30 cellular contexts compared by ENCODE assay signal in genomic region chr5:30928966-30929365, GRCh38.
"Had no signal": no experiment of that assay in that cellular context is flagged by ENCODE, and none has a peak within 500 bp of the region (broad histone marks: within the 10 kb centered on the region; RNA-seq: fewer than 3 reads in every experiment).

No MANE protein-coding gene starts in this region.

- H3K36me3 Mint-ChIP-seq: activated naive CD4-positive, alpha-beta T cell treated with anti-CD3 and anti-CD28 coated beads, Interleukin-2, amount 50 U/mL, for 24 hours; activated naive CD8-positive, alpha-beta T cell treated with anti-CD3 and anti-CD28 coated beads, Interleukin-2, amount 10 ng/mL, durations not matched to agents 7 days and 5 days had no signal

- DNase-seq: activated CD4-positive, alpha-beta T cell treated with anti-CD3 and anti-CD28 coated beads, Interleukin-2, amount 10 ng/mL, durations not matched to agents 24 days and 14 days; activated CD4-positive, alpha-beta T cell treated with anti-CD3 and anti-CD28 coated beads, Interleukin-2, amount 50 U/mL, for 4 hours; activated CD8-positive, alpha-beta T cell treated with anti-CD3 and anti-CD28 coated beads for 36 hours; activated gamma-delta T cell; activated naive CD4-positive, alpha-beta T cell treated with Interleukin-2 at 50 U/mL for 16 hours; activated naive CD8-positive, alpha-beta T cell treated with anti-CD3 and anti-CD28 coated beads, Interleukin-2, amount 10 ng/mL, durations not matched to agents 7 days and 5 days; activated T-cell treated with anti-CD3 and anti-CD28 coated beads, Interleukin-2, amount 50 U/mL, for 1 hour; activated T-cell treated with anti-CD3 and anti-CD28 coated beads, Interleukin-2, amount 50 U/mL, for 72 hours; adrenal gland; anterior cingulate cortex; MM.1S; MV-4-11; NCI-H1092; NCI-H1436 treated with DMSO at 0.1 percent for 48 hours; NCI-H187; NCI-H2029 treated with DMSO at 0.1 percent for 48 hours; NCI-H2107; NCI-H2171; NCI-H446; NCI-H510A treated with DMSO at 0.1 percent for 48 hours; SHP77; SJCRH30; T1000; WERI-Rb-1 had no signal

- H3K27me3 Mint-ChIP-seq: activated CD4-positive, alpha-beta T cell treated with anti-CD3 and anti-CD28 coated beads, Interleukin-2, amount 10 ng/mL, durations not matched to agents 24 days and 14 days; activated CD8-positive, alpha-beta T cell treated with anti-CD3 and anti-CD28 coated beads for 36 hours; activated naive CD4-positive, alpha-beta T cell treated with anti-CD3 and anti-CD28 coated beads, Interleukin-2, amount 50 U/mL, for 24 hours; activated naive CD8-positive, alpha-beta T cell treated with anti-CD3 and anti-CD28 coated beads, Interleukin-2, amount 10 ng/mL, durations not matched to agents 7 days and 5 days; activated T-helper 17 cell treated with anti-CD3 and anti-CD28 coated beads, Interleukin-2, amount 50 U/mL, for 72 hours; central memory CD8-positive, alpha-beta T cell had no signal

- H3K27ac ChIP-seq: adrenal gland, cardiac muscle cell, SJCRH30, SK-N-MC, WERI-Rb-1 had no signal

- H3K4me3 Mint-ChIP-seq: activated CD4-positive, alpha-beta T cell treated with anti-CD3 and anti-CD28 coated beads, Interleukin-2, amount 10 ng/mL, durations not matched to agents 24 days and 14 days; activated CD8-positive, alpha-beta T cell treated with anti-CD3 and anti-CD28 coated beads for 36 hours; activated naive CD4-positive, alpha-beta T cell treated with anti-CD3 and anti-CD28 coated beads, Interleukin-2, amount 50 U/mL, for 24 hours; activated naive CD8-positive, alpha-beta T cell treated with anti-CD3 and anti-CD28 coated beads, Interleukin-2, amount 10 ng/mL, durations not matched to agents 7 days and 5 days; activated T-cell treated with anti-CD3 and anti-CD28 coated beads, Interleukin-2, amount 50 U/mL, for 72 hours; activated T-helper 17 cell treated with anti-CD3 and anti-CD28 coated beads, Interleukin-2, amount 50 U/mL, for 72 hours; central memory CD8-positive, alpha-beta T cell had no signal

- H3K36me3 ChIP-seq: adrenal gland, cardiac muscle cell, SJCRH30, WERI-Rb-1 had no signal

- ATAC-seq: activated CD8-positive, alpha-beta T cell treated with anti-CD3 and anti-CD28 coated beads for 36 hours; activated T-cell treated with anti-CD3 and anti-CD28 coated beads, Interleukin-2, amount 50 U/mL, for 72 hours; activated T-helper 17 cell treated with anti-CD3 and anti-CD28 coated beads, Interleukin-2, amount 50 U/mL, for 72 hours; Panc1 had no signal

- H3K27ac Mint-ChIP-seq: activated CD4-positive, alpha-beta T cell treated with anti-CD3 and anti-CD28 coated beads, Interleukin-2, amount 10 ng/mL, durations not matched to agents 24 days and 14 days; activated CD8-positive, alpha-beta T cell treated with anti-CD3 and anti-CD28 coated beads for 36 hours; activated naive CD4-positive, alpha-beta T cell treated with anti-CD3 and anti-CD28 coated beads, Interleukin-2, amount 50 U/mL, for 24 hours; activated naive CD8-positive, alpha-beta T cell treated with anti-CD3 and anti-CD28 coated beads, Interleukin-2, amount 10 ng/mL, durations not matched to agents 7 days and 5 days; activated T-cell treated with anti-CD3 and anti-CD28 coated beads, Interleukin-2, amount 50 U/mL, for 72 hours; activated T-helper 17 cell treated with anti-CD3 and anti-CD28 coated beads, Interleukin-2, amount 50 U/mL, for 72 hours had no signal

- H3K9me3 ChIP-seq: adrenal gland, SJCRH30 had no signal

- H3K4me1 Mint-ChIP-seq: activated CD4-positive, alpha-beta T cell treated with anti-CD3 and anti-CD28 coated beads, Interleukin-2, amount 10 ng/mL, durations not matched to agents 24 days and 14 days; activated naive CD4-positive, alpha-beta T cell treated with anti-CD3 and anti-CD28 coated beads, Interleukin-2, amount 50 U/mL, for 24 hours; activated naive CD8-positive, alpha-beta T cell treated with anti-CD3 and anti-CD28 coated beads, Interleukin-2, amount 10 ng/mL, durations not matched to agents 7 days and 5 days; activated T-helper 17 cell treated with anti-CD3 and anti-CD28 coated beads, Interleukin-2, amount 50 U/mL, for 72 hours; central memory CD8-positive, alpha-beta T cell had no signal

- H3K4me1 ChIP-seq: adrenal gland, SJCRH30 had no signal

- H3K4me3 ChIP-seq: adrenal gland, cardiac muscle cell, SJCRH30, SK-N-MC had no signal
